Comparison of ENCODE assay signal across 19 cellular contexts in genomic region chr9:99197124-99197630, GRCh38. TPM values are rescaled to one million over a fixed set of nuclear protein-coding genes. Genes with fewer than 3 reads are reported as not detected.
A peak's percentile ranks its signal among the peaks of the same experiment; 100 is the strongest.
DNase-seq lines count a peak whose midpoint lies in the region; ATAC-seq, FAIRE-seq and TF ChIP-seq lines count a peak whose summit lies in the region.
"Had no signal": no experiment of that assay in that cellular context is flagged by ENCODE, and none has a peak within 500 bp of the region (broad histone marks: within the 10 kb centered on the region; RNA-seq: fewer than 3 reads in every experiment).

No MANE protein-coding gene starts in this region.

- no peaks in the 10 kb centered on the region for H3K79me2 ChIP-seq in H1 (ENCODE audit: control insufficient read depth in 1 of 2, insufficient read depth in 2 of 2, low read length in 2 of 2)

- H2BK20ac ChIP-seq in H1 (ENCODE audit: low read length): no peak overlapping the region

- H3K4me3 ChIP-seq in GM06990 (replicated peaks; ENCODE audit: low read depth, low read length): no peak overlapping the region
- no peak overlapping the region for H3K4me3 ChIP-seq in H1 (ENCODE audit: extremely low read depth in 1 of 4, insufficient read depth in 2 of 4, low read depth in 3 of 4, low read length in 4 of 4)
- H3K4me3 ChIP-seq in foreskin fibroblast (ENCODE audit: low read depth in 1 of 2, low read length in 2 of 2): no peak overlapping the region
- H3K4me3 ChIP-seq in lower lobe of right lung: no peak overlapping the region
- H3K4me3 ChIP-seq: BLaER1, MG63 had no signal

- no peak for TF ChIP-seq EP300 in H1 (IDR thresholded peaks at IDR 0.05; ENCODE audit: borderline replicate concordance in 1 of 2, low read depth in 2 of 2, low read length in 2 of 2)

- no peak overlapping the region for H3K14ac ChIP-seq in H1 (ENCODE audit: insufficient read length)

- no peak overlapping the region for H3K23ac ChIP-seq in H1 (ENCODE audit: insufficient read length)

- no peak overlapping the region for H2BK12ac ChIP-seq in H1 (ENCODE audit: low read depth, low read length)

- DNase-seq in COLO668 (lab: John Stamatoyannopoulos, UW; ENCODE audit: unreplicated experiment) (peak; percentile 32), GM06990 (ENCODE audit: extremely low read depth, insufficient read length) (no peak), NCI-H69 (lab: John Stamatoyannopoulos, UW) (peak; percentile 95), H1 (ENCODE audit: low read depth in 1 of 2, low spot score in 2 of 2) (no peak), foreskin fibroblast (no peak), lower lobe of right lung (no peak)
- no peak for DNase-seq in activated CD4-positive, alpha-beta T cell treated with anti-CD3 and anti-CD28 coated beads, Interleukin-2, amount 50 U/mL, for 1 hour
- DNase-seq: CD8-positive, alpha-beta memory T cell; MG63; NCI-H1105; NCI-H1694 treated with DMSO at 0.1 percent for 48 hours; NCI-H526; Right ventricle myocardium superior; SK-N-SH; T-helper 17 cell had no signal

- no peak overlapping the region for H3K9ac ChIP-seq in H1 (replicated peaks in 1 of 4; ENCODE audit: extremely low read depth in 1 of 4, low read depth in 3 of 4, low read length in 3 of 4)
- H3K9ac ChIP-seq: BLaER1, KMS-11, SK-N-SH had no signal

- no peak overlapping the region for H3K4me2 ChIP-seq in H1 (ENCODE audit: insufficient read depth in 1 of 2, low read depth in 2 of 2, low read length in 2 of 2)
- H3K4me2 ChIP-seq: BLaER1, KMS-11, SK-N-SH had no signal

- no peaks in the 10 kb centered on the region for H3K36me3 ChIP-seq in GM06990 (ENCODE audit: control insufficient read depth, insufficient read depth, low read length)
- H3K36me3 ChIP-seq in H1 (ENCODE audit: control insufficient read depth in 2 of 4, insufficient read depth in 4 of 4, low read length in 3 of 4): no peaks in the 10 kb centered on the region
- H3K36me3 ChIP-seq in lower lobe of right lung: no peaks in the 10 kb centered on the region
- H3K36me3 ChIP-seq: BLaER1, MG63 had no signal

- H3K23me2 ChIP-seq in H1 (ENCODE audit: low read depth, low read length): no peaks in the 10 kb centered on the region

- no peak overlapping the region for H2BK120ac ChIP-seq in H1 (replicated peaks; ENCODE audit: low read depth, low read length)

- 94% methylated on average over 3 of the region's 3 CpGs; no CpG with 5 or more reads in 1 of the 2 experiments for WGBS in H1 (ENCODE audit: extremely low coverage in 1 of 2, insufficient coverage in 1 of 2, insufficient read length in 1 of 2, insufficient replicate concordance in 2 of 2, low coverage in 1 of 2, low lambda C conversion rate in 2 of 2, missing lambda C conversion rate in 1 of 2), 2 experiments

- H2AK5ac ChIP-seq in H1 (ENCODE audit: low read depth, low read length): no peak overlapping the region

- H2BK5ac ChIP-seq in H1 (ENCODE audit: low read depth, low read length): no peak overlapping the region

- H3K9me3 ChIP-seq in H1 (ENCODE audit: insufficient read depth in 2 of 2, low read depth in 1 of 2, low read length in 1 of 2) (no peaks in the 10 kb centered on the region), lower lobe of right lung (no peaks in the 10 kb centered on the region)
- H3K9me3 ChIP-seq: BLaER1, MG63, SK-N-SH had no signal

- TF ChIP-seq CTCF in GM06990 (IDR thresholded peaks at IDR 0.05; ENCODE audit: insufficient read depth, low read length, poor library complexity, severe bottlenecking): peak; percentile 1
- no peak for TF ChIP-seq CTCF in H1 (IDR thresholded peaks at IDR 0.05; ENCODE audit: control extremely low read depth in 1 of 3, insufficient read depth in 1 of 3, low read depth in 1 of 3, low read length in 3 of 3)
- no peak for TF ChIP-seq CTCF in foreskin fibroblast (IDR thresholded peaks at IDR 0.05; ENCODE audit: low read depth, low read length)
- no peak for TF ChIP-seq CTCF in lower lobe of right lung (IDR thresholded peaks at IDR 0.05)

- H3K27me3 ChIP-seq in GM06990 (replicated peaks; ENCODE audit: control insufficient read depth, insufficient read depth, low read length) (no peaks in the 10 kb centered on the region), H1 (replicated peaks in 1 of 4; ENCODE audit: control insufficient read depth in 3 of 4, extremely low read depth in 1 of 4, insufficient read depth in 3 of 4, low read length in 3 of 4) (no peaks in the 10 kb centered on the region), lower lobe of right lung (ENCODE audit: low read depth) (no peaks in the 10 kb centered on the region)
- H3K27me3 ChIP-seq: BLaER1, MG63 had no signal

- no peak overlapping the region for H3K4ac ChIP-seq in H1 (replicated peaks; ENCODE audit: insufficient read length, low read depth, low read length)

- H3K4me1 ChIP-seq in H1 (replicated peaks in 1 of 4; ENCODE audit: control insufficient read depth in 3 of 4, insufficient read depth in 4 of 4, low read length in 3 of 4) (0 out of 7 replicates have a peak, but pooled peaks cover 0 to 1% (median 0%) of the 10 kb centered on the region in 4 experiments), lower lobe of right lung (no peaks in the 10 kb centered on the region)
- H3K4me1 ChIP-seq: BLaER1 had no signal

- no peak overlapping the region for H4K91ac ChIP-seq in H1 (replicated peaks; ENCODE audit: insufficient read length, low read length)

- no peak for TF ChIP-seq RAD21 in H1 (IDR thresholded peaks at IDR 0.05 in 1 of 2, conservative IDR thresholded peaks at IDR 0.05 in 1 of 2; ENCODE audit: low read depth in 2 of 2, low read length in 2 of 2)

- TF ChIP-seq POLR2A in H1 (IDR thresholded peaks at IDR 0.05; ENCODE audit: control extremely low read depth in 1 of 2, low read depth in 2 of 2, low read length in 2 of 2): no peak

- H4K8ac ChIP-seq in H1 (ENCODE audit: extremely low read depth, insufficient read depth, low read length): 0 out of 2 replicates have a peak overlapping the region, but pooled peaks have one; percentile 11

- H2AFZ ChIP-seq in H1 (ENCODE audit: low read length): no peak overlapping the region

- no peak overlapping the region for H3K18ac ChIP-seq in H1 (ENCODE audit: extremely low read depth, low read length)

- H3K27ac ChIP-seq in H1 (ENCODE audit: low read depth, low read length) (no peak overlapping the region), lower lobe of right lung (no peak overlapping the region)
- H3K27ac ChIP-seq: BLaER1, KMS-11 had no signal

- POLR2A ChIA-PET in H1 (lab: Charles Lee; ENCODE audit: partially characterized antibody): interaction anchor here (0.6 to 2.2 kb wide), 5 partner anchors 8 to 26 kb away, joined by 3 to 7 read pairs (median 3); no protein-coding TSS in a partner anchor

- H3K56ac ChIP-seq in H1 (replicated peaks; ENCODE audit: insufficient read length, low read depth, low read length): no peak overlapping the region

- no peak for FAIRE-seq in H1 (lab: Jason Lieb, UNC)

- no peaks in the 10 kb centered on the region for H4K20me1 ChIP-seq in H1 (replicated peaks in 1 of 2; ENCODE audit: control insufficient read depth in 1 of 2, insufficient read depth in 2 of 2, low read length in 2 of 2)
- H4K20me1 ChIP-seq: BLaER1 had no signal

- CTCF ChIA-PET in H1 (lab: Charles Lee; ENCODE audit: partially characterized antibody): interaction anchor here (0.6 to 9.9 kb wide), 14 partner anchors 10 to 628 kb away, joined by 3 to 105 read pairs (median 3); no protein-coding TSS in a partner anchor

- no peaks in the 10 kb centered on the region for H3K79me1 ChIP-seq in H1 (ENCODE audit: low read depth, low read length)

- intact Hi-C loops in lower lobe of right lung (cut with DNase I): no loop called here

- H4K5ac ChIP-seq in H1 (ENCODE audit: insufficient read length, low read depth, low read length): no peak overlapping the region

- ATAC-seq in GM18870 (IDR thresholded peaks at IDR 0.05; ENCODE audit: unreplicated experiment): no peak
- no peak for ATAC-seq in lower lobe of right lung
- ATAC-seq: Panc1, T-helper 17 cell had no signal

- no peak overlapping the region for H2BK15ac ChIP-seq in H1 (ENCODE audit: low read length)

TF ChIP-seq in H1, 55 proteins besides CTCF, POLR2A, EP300 and RAD21:
- TF ChIP-seq SIRT6 (IDR thresholded peaks at IDR 0.05; ENCODE audit: low read length) (no peak), EGR1 (IDR thresholded peaks at IDR 0.05; ENCODE audit: borderline replicate concordance, low read depth, low read length) (no peak), RBBP5 (IDR thresholded peaks at IDR 0.05; ENCODE audit: borderline replicate concordance, low read depth, low read length) (no peak), HDAC2 (IDR thresholded peaks at IDR 0.05; ENCODE audit: borderline replicate concordance in 1 of 2, low read depth in 2 of 2, low read length in 2 of 2) (no peak)

RNA-seq across cellular contexts. Expression of gene ALG2, which starts 24.6 kb away (rescaled TPM):
- 27.8 and 30.7 TPM in 2 replicates for total RNA-seq in H1 (2021; fragmentation: NEBNext Ultra II Directional; extraction: Animal tissue kit (Norgen Biotek cat#: 25700))
- polyA plus RNA-seq in H1 (2011; rRNA removed): 26.7 and 27.1 TPM in 2 replicates
- polyA plus RNA-seq in H1 (2011; cell fraction: cytosol; rRNA removed): 27.7 TPM
- polyA plus RNA-seq in H1 (2011; cell fraction: nucleus; rRNA removed): 17.0 TPM
- 19.3 to 23.1 TPM (median 21.7 TPM) in 4 replicates for polyA plus RNA-seq in H1 (2012, experiment 1 of 2)
- polyA plus RNA-seq in H1 (2012, experiment 2 of 2): 13.0 TPM
- polyA plus RNA-seq in H1 (2013, experiment 1 of 2): 41.1 TPM
- polyA plus RNA-seq in H1 (2013, experiment 2 of 2): 52.8 TPM
- 25.5 and 30.1 TPM in 2 replicates for polyA minus RNA-seq in H1 (2011; rRNA and poly(A)+ RNA removed)
- polyA minus RNA-seq in H1 (2011; cell fraction: cytosol; rRNA and poly(A)+ RNA removed): 14.7 TPM
- 22.0 TPM for polyA minus RNA-seq in H1 (2011; cell fraction: nucleus; rRNA and poly(A)+ RNA removed)
- 35.4 TPM for total RNA-seq in lower lobe of right lung

RNA-seq across cellular contexts. Expression of gene SEC61B, which starts 24.9 kb away (rescaled TPM):
- 155 and 163 TPM in 2 replicates for total RNA-seq in H1 (2021; fragmentation: NEBNext Ultra II Directional; extraction: Animal tissue kit (Norgen Biotek cat#: 25700))
- polyA plus RNA-seq in H1 (2011; rRNA removed): 315 and 379 TPM in 2 replicates
- polyA plus RNA-seq in H1 (2011; cell fraction: cytosol; rRNA removed): 222 TPM
- 109 TPM for polyA plus RNA-seq in H1 (2011; cell fraction: nucleus; rRNA removed)
- 179 to 259 TPM (median 234 TPM) in 4 replicates for polyA plus RNA-seq in H1 (2012, experiment 1 of 2)
- 527 TPM for polyA plus RNA-seq in H1 (2012, experiment 2 of 2)
- 451 TPM for polyA plus RNA-seq in H1 (2013, experiment 1 of 2)
- polyA plus RNA-seq in H1 (2013, experiment 2 of 2): 470 TPM
- polyA minus RNA-seq in H1 (2011; rRNA and poly(A)+ RNA removed): 37.0 and 38.5 TPM in 2 replicates
- polyA minus RNA-seq in H1 (2011; cell fraction: cytosol; rRNA and poly(A)+ RNA removed): 32.5 TPM
- 37.5 TPM for polyA minus RNA-seq in H1 (2011; cell fraction: nucleus; rRNA and poly(A)+ RNA removed)
- 111 TPM for total RNA-seq in lower lobe of right lung

Comparison
In these comparisons a context has a peak if more than half of its experiments do, and no peak if none do; other contexts are left out.
1. DNase-seq: peak in COLO668 (single experiment) and NCI-H69 (single experiment); none in GM06990 (single experiment), H1 (0 of 2), activated CD4-positive, alpha-beta T cell treated with anti-CD3 and anti-CD28 coated beads, Interleukin-2, amount 50 U/mL, for 1 hour (single experiment), foreskin fibroblast (0 of 2) and lower lobe of right lung (single experiment).